In the genomic region with DNA sequence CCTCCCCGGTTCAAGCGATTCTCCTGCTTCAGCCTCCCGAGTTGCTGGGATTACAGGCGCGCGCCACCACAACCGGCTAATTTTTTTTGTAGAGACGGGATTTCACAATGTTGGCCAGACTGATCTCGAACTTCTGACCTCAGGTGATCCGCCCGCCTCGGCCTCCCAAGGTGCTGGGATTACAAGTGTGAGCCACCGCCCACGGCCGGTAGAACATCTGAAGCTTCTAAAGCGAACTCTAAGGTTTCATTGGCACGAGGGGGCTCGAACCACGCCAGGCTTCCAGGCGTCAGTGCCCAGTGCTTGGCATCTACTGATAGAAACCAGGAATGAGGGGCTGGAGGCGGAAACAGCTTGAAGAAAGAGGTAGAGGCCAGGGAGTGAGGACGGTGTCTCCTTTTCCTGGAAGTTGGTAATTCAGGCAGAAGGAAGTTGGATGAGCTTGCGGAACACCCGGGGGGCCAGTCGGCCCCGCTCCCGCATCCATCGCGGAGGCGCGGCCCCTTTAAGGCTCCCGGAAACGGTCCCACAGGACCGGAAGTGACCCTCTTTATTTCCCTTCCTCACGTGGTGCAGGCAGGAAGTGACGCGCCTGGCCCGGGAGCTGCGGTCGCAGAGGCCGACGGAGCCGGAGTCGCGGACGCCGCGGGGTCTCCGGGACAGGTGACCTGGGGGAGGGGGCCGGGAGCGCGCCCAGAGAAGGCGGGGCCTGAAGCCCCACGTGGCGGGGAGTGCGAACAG, we compare ENCODE assay signal across 1 cellular context.
TF ChIP-seq lines count a peak whose summit lies in the region.

Gene CCDC9, plus strand, starts transcription at position 579 of the 741 bp plus-strand sequence. CDS start 1,876 bp downstream, outside the sequence.

TF ChIP-seq in HepG2, 621 proteins besides CTCF, POLR2A, EP300 and RAD21 (continued from another document and continues in another):
- TF ChIP-seq, protein P1, sequence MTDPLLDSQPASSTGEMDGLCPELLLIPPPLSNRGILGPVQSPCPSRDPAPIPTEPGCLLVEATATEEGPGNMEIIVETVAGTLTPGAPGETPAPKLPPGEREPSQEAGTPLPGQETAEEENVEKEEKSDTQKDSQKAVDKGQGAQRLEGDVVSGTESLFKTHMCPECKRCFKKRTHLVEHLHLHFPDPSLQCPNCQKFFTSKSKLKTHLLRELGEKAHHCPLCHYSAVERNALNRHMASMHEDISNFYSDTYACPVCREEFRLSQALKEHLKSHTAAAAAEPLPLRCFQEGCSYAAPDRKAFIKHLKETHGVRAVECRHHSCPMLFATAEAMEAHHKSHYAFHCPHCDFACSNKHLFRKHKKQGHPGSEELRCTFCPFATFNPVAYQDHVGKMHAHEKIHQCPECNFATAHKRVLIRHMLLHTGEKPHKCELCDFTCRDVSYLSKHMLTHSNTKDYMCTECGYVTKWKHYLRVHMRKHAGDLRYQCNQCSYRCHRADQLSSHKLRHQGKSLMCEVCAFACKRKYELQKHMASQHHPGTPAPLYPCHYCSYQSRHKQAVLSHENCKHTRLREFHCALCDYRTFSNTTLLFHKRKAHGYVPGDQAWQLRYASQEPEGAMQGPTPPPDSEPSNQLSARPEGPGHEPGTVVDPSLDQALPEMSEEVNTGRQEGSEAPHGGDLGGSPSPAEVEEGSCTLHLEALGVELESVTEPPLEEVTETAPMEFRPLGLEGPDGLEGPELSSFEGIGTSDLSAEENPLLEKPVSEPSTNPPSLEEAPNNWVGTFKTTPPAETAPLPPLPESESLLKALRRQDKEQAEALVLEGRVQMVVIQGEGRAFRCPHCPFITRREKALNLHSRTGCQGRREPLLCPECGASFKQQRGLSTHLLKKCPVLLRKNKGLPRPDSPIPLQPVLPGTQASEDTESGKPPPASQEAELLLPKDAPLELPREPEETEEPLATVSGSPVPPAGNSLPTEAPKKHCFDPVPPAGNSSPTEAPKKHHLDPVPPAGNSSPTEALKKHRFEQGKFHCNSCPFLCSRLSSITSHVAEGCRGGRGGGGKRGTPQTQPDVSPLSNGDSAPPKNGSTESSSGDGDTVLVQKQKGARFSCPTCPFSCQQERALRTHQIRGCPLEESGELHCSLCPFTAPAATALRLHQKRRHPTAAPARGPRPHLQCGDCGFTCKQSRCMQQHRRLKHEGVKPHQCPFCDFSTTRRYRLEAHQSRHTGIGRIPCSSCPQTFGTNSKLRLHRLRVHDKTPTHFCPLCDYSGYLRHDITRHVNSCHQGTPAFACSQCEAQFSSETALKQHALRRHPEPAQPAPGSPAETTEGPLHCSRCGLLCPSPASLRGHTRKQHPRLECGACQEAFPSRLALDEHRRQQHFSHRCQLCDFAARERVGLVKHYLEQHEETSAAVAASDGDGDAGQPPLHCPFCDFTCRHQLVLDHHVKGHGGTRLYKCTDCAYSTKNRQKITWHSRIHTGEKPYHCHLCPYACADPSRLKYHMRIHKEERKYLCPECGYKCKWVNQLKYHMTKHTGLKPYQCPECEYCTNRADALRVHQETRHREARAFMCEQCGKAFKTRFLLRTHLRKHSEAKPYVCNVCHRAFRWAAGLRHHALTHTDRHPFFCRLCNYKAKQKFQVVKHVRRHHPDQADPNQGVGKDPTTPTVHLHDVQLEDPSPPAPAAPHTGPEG (CRISPR knock-in tag; IDR thresholded peaks at IDR 0.05): peak; percentile 52; the same call in 1 of the 2 replicates
- no peak for TF ChIP-seq GTF2F1 (IDR thresholded peaks at IDR 0.05; ENCODE audit: low read length)
- 0 out of 2 replicates have a peak, but pooled peaks have one; percentile 28 for TF ChIP-seq ZNF580 (CRISPR knock-in tag; IDR thresholded peaks at IDR 0.05; ENCODE audit: borderline replicate concordance, low read depth)
- TF ChIP-seq NFYC (CRISPR knock-in tag; IDR thresholded peaks at IDR 0.05): no peak
- no peak for TF ChIP-seq CBX2 (IDR thresholded peaks at IDR 0.05; ENCODE audit: low read depth, low read length)
- TF ChIP-seq CBX2 (CRISPR knock-in tag; IDR thresholded peaks at IDR 0.05; ENCODE audit: low read depth): no peak
- TF ChIP-seq E2F2 (CRISPR knock-in tag; IDR thresholded peaks at IDR 0.05; ENCODE audit: borderline replicate concordance): peak; percentile 82
- peak; percentile 66 for TF ChIP-seq ZNF143 (CRISPR knock-in tag; IDR thresholded peaks at IDR 0.05)
- peak; percentile 94 for TF ChIP-seq RBFOX2 (IDR thresholded peaks at IDR 0.05; ENCODE audit: low read depth, low read length)
- TF ChIP-seq, protein P2, sequence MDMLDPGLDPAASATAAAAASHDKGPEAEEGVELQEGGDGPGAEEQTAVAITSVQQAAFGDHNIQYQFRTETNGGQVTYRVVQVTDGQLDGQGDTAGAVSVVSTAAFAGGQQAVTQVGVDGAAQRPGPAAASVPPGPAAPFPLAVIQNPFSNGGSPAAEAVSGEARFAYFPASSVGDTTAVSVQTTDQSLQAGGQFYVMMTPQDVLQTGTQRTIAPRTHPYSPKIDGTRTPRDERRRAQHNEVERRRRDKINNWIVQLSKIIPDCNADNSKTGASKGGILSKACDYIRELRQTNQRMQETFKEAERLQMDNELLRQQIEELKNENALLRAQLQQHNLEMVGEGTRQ (IDR thresholded peaks at IDR 0.05; ENCODE audit: low read depth, low read length): peak; percentile 95
- TF ChIP-seq, protein P2 (CRISPR knock-in tag; IDR thresholded peaks at IDR 0.05; ENCODE audit: borderline replicate concordance): peak; percentile 96
- TF ChIP-seq AHDC1 (CRISPR knock-in tag; IDR thresholded peaks at IDR 0.05; ENCODE audit: borderline replicate concordance): 0 out of 2 replicates have a peak, but pooled peaks have one; percentile 16
- TF ChIP-seq PHF20 (CRISPR knock-in tag; IDR thresholded peaks at IDR 0.05): peak; percentile 86
- TF ChIP-seq, protein P3, sequence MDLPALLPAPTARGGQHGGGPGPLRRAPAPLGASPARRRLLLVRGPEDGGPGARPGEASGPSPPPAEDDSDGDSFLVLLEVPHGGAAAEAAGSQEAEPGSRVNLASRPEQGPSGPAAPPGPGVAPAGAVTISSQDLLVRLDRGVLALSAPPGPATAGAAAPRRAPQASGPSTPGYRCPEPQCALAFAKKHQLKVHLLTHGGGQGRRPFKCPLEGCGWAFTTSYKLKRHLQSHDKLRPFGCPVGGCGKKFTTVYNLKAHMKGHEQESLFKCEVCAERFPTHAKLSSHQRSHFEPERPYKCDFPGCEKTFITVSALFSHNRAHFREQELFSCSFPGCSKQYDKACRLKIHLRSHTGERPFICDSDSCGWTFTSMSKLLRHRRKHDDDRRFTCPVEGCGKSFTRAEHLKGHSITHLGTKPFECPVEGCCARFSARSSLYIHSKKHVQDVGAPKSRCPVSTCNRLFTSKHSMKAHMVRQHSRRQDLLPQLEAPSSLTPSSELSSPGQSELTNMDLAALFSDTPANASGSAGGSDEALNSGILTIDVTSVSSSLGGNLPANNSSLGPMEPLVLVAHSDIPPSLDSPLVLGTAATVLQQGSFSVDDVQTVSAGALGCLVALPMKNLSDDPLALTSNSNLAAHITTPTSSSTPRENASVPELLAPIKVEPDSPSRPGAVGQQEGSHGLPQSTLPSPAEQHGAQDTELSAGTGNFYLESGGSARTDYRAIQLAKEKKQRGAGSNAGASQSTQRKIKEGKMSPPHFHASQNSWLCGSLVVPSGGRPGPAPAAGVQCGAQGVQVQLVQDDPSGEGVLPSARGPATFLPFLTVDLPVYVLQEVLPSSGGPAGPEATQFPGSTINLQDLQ (CRISPR knock-in tag; IDR thresholded peaks at IDR 0.05): peak; percentile 95
- peak; percentile 90 for TF ChIP-seq NR2C2 (CRISPR knock-in tag; IDR thresholded peaks at IDR 0.05; ENCODE audit: borderline replicate concordance)
- no peak for TF ChIP-seq ZNF280D (CRISPR knock-in tag; IDR thresholded peaks at IDR 0.05)
- TF ChIP-seq REPIN1 (CRISPR knock-in tag; IDR thresholded peaks at IDR 0.05; ENCODE audit: borderline replicate concordance, low read depth): no peak
- TF ChIP-seq, protein P4, sequence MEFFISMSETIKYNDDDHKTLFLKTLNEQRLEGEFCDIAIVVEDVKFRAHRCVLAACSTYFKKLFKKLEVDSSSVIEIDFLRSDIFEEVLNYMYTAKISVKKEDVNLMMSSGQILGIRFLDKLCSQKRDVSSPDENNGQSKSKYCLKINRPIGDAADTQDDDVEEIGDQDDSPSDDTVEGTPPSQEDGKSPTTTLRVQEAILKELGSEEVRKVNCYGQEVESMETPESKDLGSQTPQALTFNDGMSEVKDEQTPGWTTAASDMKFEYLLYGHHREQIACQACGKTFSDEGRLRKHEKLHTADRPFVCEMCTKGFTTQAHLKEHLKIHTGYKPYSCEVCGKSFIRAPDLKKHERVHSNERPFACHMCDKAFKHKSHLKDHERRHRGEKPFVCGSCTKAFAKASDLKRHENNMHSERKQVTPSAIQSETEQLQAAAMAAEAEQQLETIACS (CRISPR knock-in tag; IDR thresholded peaks at IDR 0.05): peak; percentile 82
- TF ChIP-seq ZNF766 (CRISPR knock-in tag; IDR thresholded peaks at IDR 0.05; ENCODE audit: borderline replicate concordance): no peak
- peak; percentile 88 for TF ChIP-seq ARNTL (CRISPR knock-in tag; IDR thresholded peaks at IDR 0.05)
- no peak for TF ChIP-seq KLF15 (CRISPR knock-in tag; IDR thresholded peaks at IDR 0.05; ENCODE audit: borderline replicate concordance)
- TF ChIP-seq ZNF567 (CRISPR knock-in tag; IDR thresholded peaks at IDR 0.05; ENCODE audit: borderline replicate concordance): peak; percentile 35; the same call in 1 of the 2 replicates
